In the genomic region with DNA sequence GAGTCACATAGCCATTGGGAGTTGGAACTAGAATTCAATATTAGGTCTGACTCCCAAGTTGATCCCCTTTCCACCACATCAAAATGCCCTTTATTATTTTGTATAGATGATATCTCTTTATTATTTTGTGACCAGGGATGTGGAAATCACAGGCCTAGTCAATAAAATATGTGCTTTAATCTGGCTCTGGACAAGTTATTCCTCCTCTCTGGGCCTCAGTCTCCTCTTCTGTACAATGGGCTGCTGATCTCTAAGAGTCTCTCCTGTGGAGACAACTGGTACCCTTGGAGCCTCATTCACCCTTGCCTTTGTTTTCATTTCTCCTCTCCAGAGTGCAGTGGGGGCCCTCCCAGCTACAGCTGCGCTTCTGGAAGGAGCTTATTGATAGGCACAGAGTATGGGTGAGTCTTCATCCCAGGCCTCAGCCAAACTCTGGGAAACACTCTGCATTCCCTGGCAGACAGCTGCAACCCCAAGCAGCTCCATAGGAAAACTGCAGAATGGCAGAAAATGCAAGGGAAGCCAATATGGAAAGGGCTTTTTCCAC, we compare ENCODE assay signal across 1 cellular context.
A peak's percentile ranks its signal among the peaks of the same experiment; 100 is the strongest.
TF ChIP-seq lines count a peak whose summit lies in the region.

No MANE protein-coding gene starts in this region.

TF ChIP-seq in HepG2, 621 proteins besides CTCF, POLR2A, EP300 and RAD21:
- no peak for TF ChIP-seq PHB2 (IDR thresholded peaks at IDR 0.05; ENCODE audit: partially characterized antibody)
- peak; percentile 28 to 35; a peak in 1 of 4 replicates for TF ChIP-seq MAFK (conservative IDR thresholded peaks at IDR 0.05 in 1 of 2, IDR thresholded peaks at IDR 0.05 in 1 of 2; ENCODE audit: low read length in 2 of 2)
- TF ChIP-seq ZNF629 (CRISPR knock-in tag; conservative IDR thresholded peaks at IDR 0.05): peak; percentile 72
